Comparison of ENCODE assay signal across 1 cellular context in genomic region chr2:43180901-43181300, GRCh38.
TF ChIP-seq lines count a peak whose summit lies in the region.

No MANE protein-coding gene starts in this region.

TF ChIP-seq in IMR-90, 13 proteins besides CTCF, POLR2A, EP300 and RAD21 (continued from another document):
- TF ChIP-seq ELK1 (IDR thresholded peaks at IDR 0.05; ENCODE audit: borderline replicate concordance, low read depth, low read length): no peak
